In the genomic region with DNA sequence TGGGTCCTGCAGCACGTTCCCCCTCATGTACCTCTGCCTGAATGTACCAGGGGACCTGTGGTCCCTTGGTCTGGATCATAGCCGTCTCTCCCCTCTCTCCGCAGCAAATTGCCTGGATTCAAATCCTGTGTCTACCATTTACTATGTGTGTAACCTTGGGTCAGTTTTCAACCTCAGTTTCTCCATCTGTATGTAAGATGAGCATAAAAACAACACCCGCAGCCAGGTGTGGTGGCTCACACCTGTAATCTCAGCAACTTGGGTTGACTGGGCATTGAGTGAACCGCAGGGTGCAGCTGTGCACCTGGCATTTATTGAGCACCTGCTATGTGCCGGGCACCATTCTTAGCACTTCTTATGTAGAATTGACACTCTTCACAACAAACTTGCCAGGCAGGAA, we compare ENCODE assay signal across 24 cellular contexts. TPM values are rescaled to one million over a fixed set of nuclear protein-coding genes. Genes with fewer than 3 reads are reported as not detected.
"Had no signal": no experiment of that assay in that cellular context is flagged by ENCODE, and none has a peak within 500 bp of the region (broad histone marks: within the 10 kb centered on the region; RNA-seq: fewer than 3 reads in every experiment).

No MANE protein-coding gene starts in this region.

- ATAC-seq: esophagus mucosa; gastrocnemius medialis; left colon; left ventricle myocardium superior; lower lobe of right lung; naive thymus-derived CD8-positive, alpha-beta T cell; stimulated activated memory B cell treated with anti-CD40 and anti-IgM and Interleukin-4, amounts not matched to agents 10 μg/mL and 1 μg/mL and 100 μg/mL, for 72 hours; stimulated activated naive CD8-positive, alpha-beta T cell treated with anti-CD3 and anti-CD28 coated beads, Interleukin-15, Interleukin-2, amounts not matched to agents 100 U/mL and 50 U/mL, for 24 hours had no signal

- H3K36me3 ChIP-seq: gastrocnemius medialis, lower lobe of right lung, prostate gland, spleen, upper lobe of left lung had no signal

- H3K27ac Mint-ChIP-seq: dendritic cell treated with granulocyte-macrophage colony-stimulating factor and Interleukin-4, amounts not matched to agents 40 ng/mL and 50 ng/mL, for 4 days; endodermal cell; naive thymus-derived CD8-positive, alpha-beta T cell; nephron progenitor cell; stimulated activated memory B cell treated with anti-CD40 and anti-IgM and Interleukin-4, amounts not matched to agents 10 μg/mL and 1 μg/mL and 100 μg/mL, for 72 hours had no signal

- H3K9me3 ChIP-seq: gastrocnemius medialis, prostate gland, testis had no signal

- H3K4me1 ChIP-seq: gastrocnemius medialis, lower lobe of right lung, prostate gland, testis, tibial artery had no signal

- H3K27me3 ChIP-seq: gastrocnemius medialis, spleen, testis, tibial artery, upper lobe of left lung had no signal

- H3K4me3 ChIP-seq: gastrocnemius medialis, lower lobe of right lung, prostate gland, skin epidermis, spleen, testis, tibial artery, upper lobe of left lung had no signal

- H3K4me1 Mint-ChIP-seq: endodermal cell; nephron progenitor cell; stimulated activated memory B cell treated with anti-CD40 and anti-IgM and Interleukin-4, amounts not matched to agents 10 μg/mL and 1 μg/mL and 100 μg/mL, for 72 hours had no signal

- H3K27ac ChIP-seq: epithelial cell of prostate, gastrocnemius medialis, lower lobe of right lung, prostate gland, skin epidermis, spleen, testis, tibial artery had no signal

- DNase-seq: effector CD8-positive, alpha-beta T cell; endodermal cell; foreskin fibroblast; gastrocnemius medialis; left colon; left ventricle myocardium superior; lower lobe of right lung; nephron progenitor cell; right cardiac atrium; spleen; stimulated activated CD4-positive, alpha-beta T cell treated with anti-CD3 and anti-CD28 coated beads, Interleukin-4, amount 100 ng/mL, for 4 hours; stimulated activated naive CD8-positive, alpha-beta T cell treated with anti-CD3 and anti-CD28 coated beads, Interleukin-15, Interleukin-2, amounts not matched to agents 100 U/mL and 50 U/mL, for 24 hours; substantia nigra; testis; tibial artery; upper lobe of left lung had no signal

- H3K4me3 Mint-ChIP-seq: dendritic cell treated with granulocyte-macrophage colony-stimulating factor and Interleukin-4, amounts not matched to agents 40 ng/mL and 50 ng/mL, for 4 days; endodermal cell; naive thymus-derived CD8-positive, alpha-beta T cell; nephron progenitor cell; stimulated activated memory B cell treated with anti-CD40 and anti-IgM and Interleukin-4, amounts not matched to agents 10 μg/mL and 1 μg/mL and 100 μg/mL, for 72 hours had no signal

RNA-seq across cellular contexts. Expression of a gene that starts 14.1 kb away (rescaled TPM):
- total RNA-seq: esophagus mucosa, kidney epithelial cell had no signal

RNA-seq across cellular contexts. Expression of a gene that starts 53.3 kb away (rescaled TPM):
- polyA plus RNA-seq: naive thymus-derived CD8-positive, alpha-beta T cell had no signal
